ENCODE assay signal across 1 cellular context in the genomic region with DNA sequence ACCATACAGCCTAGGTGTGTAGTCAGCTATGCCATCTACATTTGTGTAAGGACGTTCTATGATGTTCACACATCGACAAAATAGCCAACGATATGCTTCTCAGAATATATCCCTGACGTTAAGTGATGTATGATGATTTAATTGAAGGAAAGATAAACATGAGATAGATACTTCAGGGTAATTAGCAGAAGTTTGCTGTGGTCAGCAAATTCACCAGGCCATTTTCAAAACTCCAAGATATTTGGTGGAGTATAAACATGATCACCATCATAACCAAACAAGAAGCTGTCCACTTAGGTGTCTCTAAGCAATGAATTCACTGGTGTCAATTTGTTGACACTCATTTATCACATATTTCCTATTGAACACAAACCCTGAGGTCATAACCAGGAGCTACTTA.
TF ChIP-seq lines count a peak whose summit lies in the region.

No MANE protein-coding gene starts in this region.

TF ChIP-seq in H1, 55 proteins besides CTCF, POLR2A, EP300 and RAD21 (continued from another document):
- 0 out of 2 replicates have a peak, but pooled peaks have one; percentile 12 for TF ChIP-seq MAFK (IDR thresholded peaks at IDR 0.05; ENCODE audit: low read depth, low read length)
